ENCODE assay signal across 8 cellular contexts in the genomic region with DNA sequence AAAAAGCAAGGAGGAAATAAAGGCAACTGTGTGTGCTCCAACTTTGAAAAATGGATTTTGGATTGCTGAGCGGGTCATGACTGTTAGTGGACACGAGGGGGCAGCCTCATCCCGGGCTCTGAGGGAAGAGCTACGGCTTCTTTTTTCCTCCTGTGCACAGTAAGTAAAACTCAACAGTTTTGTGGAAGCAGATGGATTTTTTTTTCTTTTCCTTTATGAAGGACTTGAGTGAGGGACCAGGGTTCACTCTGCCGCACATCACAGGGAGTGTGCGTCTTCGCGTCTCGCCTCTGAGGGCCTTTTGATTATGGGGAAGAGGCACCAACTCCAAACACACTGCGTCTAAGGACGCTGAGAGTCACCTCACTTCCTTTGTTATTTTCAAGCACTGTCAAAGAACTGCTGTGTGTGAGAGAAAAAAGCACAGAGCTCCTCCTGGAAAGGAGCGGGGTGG.
DNase-seq lines count a peak whose midpoint lies in the region; ATAC-seq, FAIRE-seq and TF ChIP-seq lines count a peak whose summit lies in the region.

No MANE protein-coding gene starts in this region.

- intact Hi-C loops in spleen (cut with DNase I; ENCODE audit: low total_unique reads): no loop called here

- H3K9me2 ChIP-seq in SU-DHL-6 (replicated peaks; ENCODE audit: insufficient read depth, low read length): no peaks in the 10 kb centered on the region

- no peaks in the 10 kb centered on the region for H3K9me3 Mint-ChIP-seq in immature natural killer cell

- peak overlapping the region; percentile 60 for H3K4me3 ChIP-seq in HUES6 (ENCODE audit: low read depth, low read length)
- H3K4me3 ChIP-seq in SU-DHL-6 (ENCODE audit: insufficient read depth, low read length, poor library complexity, severe bottlenecking): no peak overlapping the region
- no peak overlapping the region for H3K4me3 ChIP-seq in bronchial epithelial cell (ENCODE audit: low read depth, low read length)
- H3K4me3 ChIP-seq in spleen: peak overlapping the region in 2 of 8 donors; percentile 22 to 43

- no peak overlapping the region for H3K4me2 ChIP-seq in SU-DHL-6 (ENCODE audit: low read depth, low read length, poor library complexity, severe bottlenecking)

- no peaks in the 10 kb centered on the region for H3K36me3 Mint-ChIP-seq in immature natural killer cell

- H3K9ac ChIP-seq in HUES6 (ENCODE audit: low read length): peak overlapping the region; percentile 63
- no peak overlapping the region for H3K9ac ChIP-seq in SU-DHL-6 (ENCODE audit: low read length)

- no peak overlapping the region for H2AFZ ChIP-seq in SU-DHL-6 (ENCODE audit: low read depth, low read length, severe bottlenecking)

- H3K4me1 ChIP-seq in HUES6 (ENCODE audit: control insufficient read depth, insufficient read depth, low read length) (peaks cover 3% of the 10 kb centered on the region; the same call in 1 of the 2 replicates), spleen (peaks cover 0 to 9% (median 5%) of the 10 kb centered on the region in 6 donors)

- peak overlapping the region; percentile 49 to 67 (median 59) for H3K4me3 Mint-ChIP-seq in immature natural killer cell

- TF ChIP-seq CTCF in SU-DHL-6 (IDR thresholded peaks at IDR 0.05; ENCODE audit: insufficient read depth, low read length, poor library complexity, severe bottlenecking): peak; percentile 80
- TF ChIP-seq CTCF in bronchial epithelial cell (IDR thresholded peaks at IDR 0.05; ENCODE audit: insufficient read depth, low read length, severe bottlenecking): peak; percentile 88
- TF ChIP-seq CTCF in spleen (IDR thresholded peaks at IDR 0.05 in 8 of 11, conservative IDR thresholded peaks at IDR 0.05 in 3 of 11): peak; percentile 30 to 83 (median 69)

- ATAC-seq in GM19463 (IDR thresholded peaks at IDR 0.05; ENCODE audit: unreplicated experiment): peak; percentile 79

- no peak for TF ChIP-seq POLR2A in spleen (IDR thresholded peaks at IDR 0.05)

- H3K27ac ChIP-seq in HUES6 (ENCODE audit: low read depth, low read length) (no peak overlapping the region), SU-DHL-6 (ENCODE audit: low read depth, low read length) (no peak overlapping the region), spleen (no peak overlapping the region)

- peak overlapping the region in 2 of 6 donors; percentile 25 to 37 for H3K27ac Mint-ChIP-seq in immature natural killer cell

- H3K9me3 ChIP-seq in HUES6 (ENCODE audit: control insufficient read depth, insufficient read depth, low read depth, low read length) (no peaks in the 10 kb centered on the region), SU-DHL-6 (ENCODE audit: insufficient read depth, low read length) (no peaks in the 10 kb centered on the region), spleen (no peaks in the 10 kb centered on the region)

- FAIRE-seq in bronchial epithelial cell (lab: Jason Lieb, UNC): no peak

- no peaks in the 10 kb centered on the region for H3F3A ChIP-seq in SU-DHL-6 (ENCODE audit: insufficient read depth)

- peaks cover 4 to 14% of the 10 kb centered on the region in 2 donors for H3K4me1 Mint-ChIP-seq in immature natural killer cell

- H3K36me3 ChIP-seq in HUES6 (ENCODE audit: control insufficient read depth, insufficient read depth, low read length): no peaks in the 10 kb centered on the region
- H3K36me3 ChIP-seq in SU-DHL-6 (ENCODE audit: low read length): no peaks in the 10 kb centered on the region
- H3K36me3 ChIP-seq in bronchial epithelial cell (ENCODE audit: control insufficient read depth, insufficient read depth, low read length): no peaks in the 10 kb centered on the region
- H3K36me3 ChIP-seq in spleen: no peaks in the 10 kb centered on the region

- H3K79me2 ChIP-seq in SU-DHL-6 (ENCODE audit: insufficient read depth, low read length): no peaks in the 10 kb centered on the region

- H4K20me1 ChIP-seq in SU-DHL-6 (ENCODE audit: low read depth, low read length): no peaks in the 10 kb centered on the region

- peak; percentile 35 for DNase-seq in DMS79 treated with DMSO at 0.1 percent for 48 hours (lab: John Stamatoyannopoulos, UW)
- peak; percentile 26 for DNase-seq in bronchial epithelial cell (ENCODE audit: low read depth)
- peak; percentile 10 to 31 (median 10) for DNase-seq in immature natural killer cell
- peak; percentile 80 for DNase-seq in spleen
- no peak for DNase-seq in effector CD4-positive, alpha-beta T cell

- no peaks in the 10 kb centered on the region for H3K27me3 ChIP-seq in HUES6 (ENCODE audit: control insufficient read depth, insufficient read depth, low read length)
- H3K27me3 ChIP-seq in SU-DHL-6 (ENCODE audit: low read length): no peaks in the 10 kb centered on the region
- no peaks in the 10 kb centered on the region for H3K27me3 ChIP-seq in bronchial epithelial cell (ENCODE audit: control insufficient read depth, insufficient read depth, low read length)
- H3K27me3 ChIP-seq in spleen (replicated peaks in 1 of 7): peaks cover 0 to 7% (median 0%) of the 10 kb centered on the region in 7 donors

- WGBS in spleen, 5 donors: 3 to 6% (median 4%) methylated on average over 12 of the region's 12 CpGs

- peaks cover 0 to 3% (median 0%) of the 10 kb centered on the region in 3 donors for H3K27me3 Mint-ChIP-seq in immature natural killer cell (ENCODE audit: low read depth in 3 of 3)
